In the genomic region with DNA sequence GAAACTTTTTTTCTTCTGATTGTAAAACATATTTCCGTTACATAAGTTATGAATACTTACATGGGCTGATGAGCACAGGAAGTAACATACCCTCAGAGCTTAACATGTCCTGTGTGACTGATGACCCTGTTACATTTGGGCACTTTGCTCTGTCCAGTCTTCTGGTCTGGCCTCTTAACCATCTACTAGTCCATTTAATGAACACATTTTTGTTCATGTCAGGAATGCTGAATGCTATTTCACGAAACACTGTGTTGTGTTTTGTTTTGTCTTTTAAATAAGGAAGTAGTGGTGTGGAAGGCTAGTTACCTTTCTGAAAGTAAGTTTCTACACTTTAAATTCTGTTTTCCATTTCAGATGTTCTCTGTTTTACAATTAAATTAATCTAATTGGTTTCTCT, we compare ENCODE assay signal across 11 cellular contexts.
A peak's percentile ranks its signal among the peaks of the same experiment; 100 is the strongest.
DNase-seq lines count a peak whose midpoint lies in the region; ATAC-seq, FAIRE-seq and TF ChIP-seq lines count a peak whose summit lies in the region.
"Had no signal": no experiment of that assay in that cellular context is flagged by ENCODE, and none has a peak within 500 bp of the region (broad histone marks: within the 10 kb centered on the region; RNA-seq: fewer than 3 reads in every experiment).

No MANE protein-coding gene starts in this region.

- peaks cover 9% of the 10 kb centered on the region for H3K36me3 Mint-ChIP-seq in activated CD8-positive, alpha-beta T cell treated with anti-CD3 and anti-CD28 coated beads for 36 hours (ENCODE audit: low read depth)

- DNase-seq in GM12891 (ENCODE audit: insufficient read length, low spot score), result no peak
- DNase-seq in activated CD8-positive, alpha-beta T cell treated with anti-CD3 and anti-CD28 coated beads for 36 hours, result no peak
- no peak for DNase-seq in effector CD8-positive, alpha-beta T cell (lab: John Stamatoyannopoulos, UW)
- no peak for DNase-seq in stimulated activated CD4-positive, alpha-beta T cell treated with anti-CD3 and anti-CD28 coated beads, Interleukin-4, amount 100 ng/mL, for 4 hours
- DNase-seq in germinal center (ENCODE audit: low spot score), result no peak
- DNase-seq: foreskin keratinocyte, NCI-H1694 treated with DMSO at 0.1 percent for 48 hours had no signal

- peak overlapping the region; percentile 75 for H3K27ac Mint-ChIP-seq in activated CD8-positive, alpha-beta T cell treated with anti-CD3 and anti-CD28 coated beads for 36 hours

- CTCF ChIA-PET in activated CD8-positive, alpha-beta T cell treated with anti-CD3 and anti-CD28 coated beads for 36 hours (lab: Charles Lee), result interaction anchor here (0.8 kb wide), 1 partner anchor 46 kb away, joined by 3 read pairs; no protein-coding TSS in a partner anchor

- H3K4me3 Mint-ChIP-seq in activated CD8-positive, alpha-beta T cell treated with anti-CD3 and anti-CD28 coated beads for 36 hours, result no peak overlapping the region

- FAIRE-seq in GM12891 (lab: Jason Lieb, UNC), result peak; percentile 85

- no peaks in the 10 kb centered on the region for H3K27me3 Mint-ChIP-seq in activated CD8-positive, alpha-beta T cell treated with anti-CD3 and anti-CD28 coated beads for 36 hours

- peaks cover 35% of the 10 kb centered on the region for H3K4me1 Mint-ChIP-seq in activated CD8-positive, alpha-beta T cell treated with anti-CD3 and anti-CD28 coated beads for 36 hours (ENCODE audit: low read depth)

- no peaks in the 10 kb centered on the region for H3K9me3 Mint-ChIP-seq in activated CD8-positive, alpha-beta T cell treated with anti-CD3 and anti-CD28 coated beads for 36 hours

- intact Hi-C loops in activated CD8-positive, alpha-beta T cell treated with anti-CD3 and anti-CD28 coated beads for 36 hours (cut with micrococcal nuclease), result no loop called here

- no peak for TF ChIP-seq CTCF in activated CD8-positive, alpha-beta T cell treated with anti-CD3 and anti-CD28 coated beads for 36 hours (IDR thresholded peaks at IDR 0.05)

- no peak for TF ChIP-seq POLR2A in GM12891 (IDR thresholded peaks at IDR 0.05; ENCODE audit: low read depth, low read length)

- POLR2A ChIA-PET in activated CD8-positive, alpha-beta T cell treated with anti-CD3 and anti-CD28 coated beads for 36 hours (lab: Charles Lee), result no interaction called here

- ATAC-seq in GM19463 (IDR thresholded peaks at IDR 0.05; ENCODE audit: unreplicated experiment) (peak; percentile 41), HG03097 (IDR thresholded peaks at IDR 0.05; ENCODE audit: low FRiP score, unreplicated experiment) (peak; percentile 62), HG02970 (IDR thresholded peaks at IDR 0.05; ENCODE audit: low FRiP score, unreplicated experiment) (no peak)
- no peak for ATAC-seq in activated CD8-positive, alpha-beta T cell treated with anti-CD3 and anti-CD28 coated beads for 36 hours
- ATAC-seq: foreskin keratinocyte, HCT116 had no signal

TF ChIP-seq in GM12891, 5 proteins besides CTCF, POLR2A, EP300 and RAD21:
- TF ChIP-seq POU2F2 (IDR thresholded peaks at IDR 0.05; ENCODE audit: low read depth, low read length) (no peak), SPI1 (IDR thresholded peaks at IDR 0.05; ENCODE audit: low read depth, low read length) (0 out of 2 replicates have a peak, but pooled peaks have one; percentile 8)

Comparison
In these comparisons a context has a peak if more than half of its experiments do, and no peak if none do; other contexts are left out.
1. ATAC-seq: peak in GM19463 (single experiment) and HG03097 (single experiment); none in activated CD8-positive, alpha-beta T cell treated with anti-CD3 and anti-CD28 coated beads for 36 hours (single experiment) and HG02970 (single experiment).